Comparison of ENCODE assay signal across 24 cellular contexts in the genomic region with DNA sequence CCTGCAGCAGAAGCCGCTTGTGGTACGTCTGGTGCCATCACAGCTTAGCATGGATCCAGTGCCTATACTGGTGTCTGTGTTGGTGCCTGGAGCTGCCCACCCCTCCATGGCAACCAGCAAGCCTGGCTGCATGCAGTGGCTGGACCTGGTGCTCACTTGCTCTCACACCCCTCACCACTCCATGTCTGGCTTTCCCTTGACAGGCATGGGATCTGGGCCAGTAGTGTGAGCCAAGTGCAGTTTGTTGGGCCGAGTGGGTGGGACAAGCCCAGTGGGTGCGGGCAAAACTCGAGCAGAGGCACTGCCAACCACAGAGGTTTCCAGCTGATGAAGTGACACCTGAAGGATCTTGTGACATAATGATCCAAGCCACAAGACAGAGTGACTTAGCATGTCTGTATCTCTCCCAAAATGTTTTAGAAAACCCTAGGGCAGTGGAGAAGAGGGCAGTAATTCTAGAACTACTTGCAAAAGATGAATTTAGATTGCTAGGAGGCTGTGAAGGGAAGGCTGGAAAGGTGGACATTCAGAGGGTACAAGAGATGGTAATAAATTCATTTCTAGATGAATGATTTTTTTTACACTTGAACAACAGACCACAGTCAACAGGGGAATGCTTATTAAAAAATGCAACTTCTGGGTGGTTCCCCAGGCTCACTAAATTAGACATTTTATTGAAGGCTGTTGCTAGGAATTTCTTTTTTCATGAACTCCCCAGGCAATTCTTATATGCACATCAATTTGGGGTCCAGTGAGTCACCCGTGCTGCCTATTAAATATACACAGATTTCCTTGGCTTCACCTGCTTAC.
DNase-seq lines count a peak whose midpoint lies in the region; ATAC-seq and TF ChIP-seq lines count a peak whose summit lies in the region.
"Had no signal": no experiment of that assay in that cellular context is flagged by ENCODE, and none has a peak within 500 bp of the region (broad histone marks: within the 10 kb centered on the region; RNA-seq: fewer than 3 reads in every experiment).

No MANE protein-coding gene starts in this region.

- peak; percentile 4 for DNase-seq in GM12865 (ENCODE audit: low read depth)
- DNase-seq in M059J (ENCODE audit: low read depth): peak; percentile 15
- DNase-seq in BE2C: no peak
- no peak for DNase-seq in dermis blood vessel endothelial cell
- DNase-seq in GDM1 (lab: John Stamatoyannopoulos, UW): no peak
- DNase-seq: activated CD4-positive, alpha-beta T cell treated with anti-CD3 and anti-CD28 coated beads for 4 hours; amygdala; effector memory CD8-positive, alpha-beta T cell; GM23248; hypothalamus; immature natural killer cell; left cardiac atrium; mammary epithelial cell; NCI-H1092 treated with DMSO at 0.1 percent for 48 hours; NCI-H187; NCI-H2171; ovary; RPMI8226; stimulated activated naive CD4-positive, alpha-beta T cell; WERI-Rb-1 had no signal

- no peaks in the 10 kb centered on the region for H3K4me1 ChIP-seq in BE2C

- ATAC-seq in GM19463 (IDR thresholded peaks at IDR 0.05; ENCODE audit: unreplicated experiment): peak; percentile 49
- ATAC-seq in HG02870 (IDR thresholded peaks at IDR 0.05; ENCODE audit: unreplicated experiment): peak; percentile 61
- ATAC-seq in GM21825 (IDR thresholded peaks at IDR 0.05; ENCODE audit: unreplicated experiment): no peak
- ATAC-seq: effector memory CD8-positive, alpha-beta T cell; K562 had no signal

- H3K36me3 ChIP-seq in BE2C: no peaks in the 10 kb centered on the region
- H3K36me3 ChIP-seq: ovary, WERI-Rb-1 had no signal

- no peak for TF ChIP-seq CTCF in GM12865 (IDR thresholded peaks at IDR 0.05; ENCODE audit: insufficient read depth, low read depth, low read length, missing control alignments)
- TF ChIP-seq CTCF in BE2C (IDR thresholded peaks at IDR 0.05; ENCODE audit: low read depth, low read length): no peak

- no peaks in the 10 kb centered on the region for H3K27me3 ChIP-seq in BE2C
- H3K27me3 ChIP-seq: ovary had no signal

- H3K4me3 ChIP-seq in GM12865 (ENCODE audit: low read depth, low read length): no peak overlapping the region
- H3K4me3 ChIP-seq in BE2C (ENCODE audit: low read depth, low read length): no peak overlapping the region
- H3K4me3 ChIP-seq: GM23248, K562, ovary had no signal

- H3K9me3 ChIP-seq in BE2C: no peaks in the 10 kb centered on the region; the same call in 1 of the 2 replicates
- H3K9me3 ChIP-seq: ovary had no signal

Comparison
In these comparisons a context has a peak if more than half of its experiments do, and no peak if none do; other contexts are left out.
1. DNase-seq: peak in GM12865 (single experiment) and M059J (single experiment); none in BE2C (single experiment), dermis blood vessel endothelial cell (single experiment) and GDM1 (single experiment).